ENCODE assay signal across 33 cellular contexts in the genomic region with DNA sequence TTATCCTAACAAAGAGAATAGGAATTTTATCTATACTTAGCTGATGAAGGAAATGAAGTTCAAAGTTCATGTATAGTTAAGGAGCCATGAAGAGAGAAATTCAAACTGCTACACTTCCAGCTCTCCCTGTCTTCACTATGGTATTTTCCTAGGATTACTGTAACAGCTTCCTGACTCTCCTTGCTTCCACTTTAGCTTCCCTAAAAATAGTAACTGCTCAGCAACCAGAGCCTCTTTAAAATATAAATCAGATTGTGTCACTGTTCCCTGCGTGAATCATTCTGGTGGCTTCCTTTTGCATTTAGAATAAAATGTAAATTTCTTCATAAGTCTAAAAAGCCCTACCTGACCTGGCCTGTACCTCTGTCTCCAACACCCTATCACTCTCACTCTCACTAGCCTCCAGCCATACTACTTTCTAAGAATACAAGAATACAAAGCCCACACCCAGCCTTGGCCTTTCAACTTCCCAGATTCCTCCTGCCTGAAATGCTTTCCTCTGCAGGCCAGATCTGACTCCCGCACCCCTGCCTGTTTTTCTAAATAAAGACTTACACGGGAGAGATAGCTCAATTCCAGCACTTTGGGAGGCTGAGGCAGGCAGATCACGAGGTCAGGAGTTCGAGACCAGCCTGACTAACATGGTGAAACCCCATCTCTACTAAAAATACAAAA. TPM values are rescaled to one million over a fixed set of nuclear protein-coding genes. Genes with fewer than 3 reads are reported as not detected.
DNase-seq lines count a peak whose midpoint lies in the region; ATAC-seq and TF ChIP-seq lines count a peak whose summit lies in the region.
"Had no signal": no experiment of that assay in that cellular context is flagged by ENCODE, and none has a peak within 500 bp of the region (broad histone marks: within the 10 kb centered on the region; RNA-seq: fewer than 3 reads in every experiment).

No MANE protein-coding gene starts in this region.

- TF ChIP-seq POLR2A in heart left ventricle (IDR thresholded peaks at IDR 0.05) = no peak

- POLR2A ChIA-PET in PC-3 (lab: Charles Lee; ENCODE audit: unreplicated experiment) = no interaction called here

- no peak for TF ChIP-seq CTCF in heart left ventricle (IDR thresholded peaks at IDR 0.05)
- TF ChIP-seq CTCF in PC-3 (conservative IDR thresholded peaks at IDR 0.05; ENCODE audit: low read depth, low read length) = no peak
- TF ChIP-seq CTCF in fibroblast of pulmonary artery (IDR thresholded peaks at IDR 0.05; ENCODE audit: low read length, missing control alignments) = no peak

- no peaks in the 10 kb centered on the region for H3K36me3 ChIP-seq in heart left ventricle
- no peaks in the 10 kb centered on the region for H3K36me3 ChIP-seq in PC-3 (ENCODE audit: low read depth, low read length)
- H3K36me3 ChIP-seq in skeletal muscle satellite cell (ENCODE audit: insufficient read depth, low read length) = no peaks in the 10 kb centered on the region
- H3K36me3 ChIP-seq: ascending aorta, uterus had no signal

- BruUV-seq in PC-3 (replicated peaks; lab: Mats Ljungman, UMichigan) = no TSS peak

- no peak overlapping the region for H2AFZ ChIP-seq in PC-3 (ENCODE audit: low read length)

- intact Hi-C loops in Right ventricle myocardium superior (cut with DNase I) = no loop called here
- intact Hi-C loops in heart left ventricle (cut with DNase I) = no loop called here
- intact Hi-C loops in PC-3 (cut with micrococcal nuclease) = no loop called here

- H3K9ac ChIP-seq in PC-3 (ENCODE audit: low read length) (no peak overlapping the region), skeletal muscle satellite cell (ENCODE audit: low read depth, low read length) (peak overlapping the region; percentile 38)

- H3K27ac ChIP-seq in heart left ventricle (peak overlapping the region in 1 of 12 donors; percentile 64), PC-3 (ENCODE audit: low read length) (peak overlapping the region; percentile 33)
- H3K27ac ChIP-seq: ascending aorta, dorsolateral prefrontal cortex, uterus had no signal

- H3K79me2 ChIP-seq in PC-3 (ENCODE audit: low read length) = no peaks in the 10 kb centered on the region

- no peaks in the 10 kb centered on the region for H3K9me3 ChIP-seq in heart left ventricle
- no peaks in the 10 kb centered on the region for H3K9me3 ChIP-seq in PC-3 (ENCODE audit: low read length)
- H3K9me3 ChIP-seq in skeletal muscle satellite cell (replicated peaks; ENCODE audit: low read length) = no peaks in the 10 kb centered on the region
- H3K9me3 ChIP-seq: ascending aorta, uterus had no signal

- CTCF ChIA-PET in PC-3 (lab: Charles Lee) = no interaction called here

- no peaks in the 10 kb centered on the region for H3K9me2 ChIP-seq in PC-3 (replicated peaks; ENCODE audit: low read length)

- H3F3A ChIP-seq in PC-3 (ENCODE audit: low read length, unreplicated experiment) = no peaks in the 10 kb centered on the region

- WGBS in heart left ventricle, 4 donors = 24 to 29% (median 24%) methylated on average over 5 of the region's 5 CpGs

- no peaks in the 10 kb centered on the region for H4K20me1 ChIP-seq in PC-3 (ENCODE audit: low read length)

- H3K4me3 ChIP-seq in heart left ventricle (no peak overlapping the region), PC-3 (ENCODE audit: low read length) (no peak overlapping the region), fibroblast of pulmonary artery (replicated peaks; ENCODE audit: low read depth, low read length) (no peak overlapping the region), skeletal muscle satellite cell (ENCODE audit: low read length) (no peak overlapping the region)
- H3K4me3 ChIP-seq: ascending aorta, dorsolateral prefrontal cortex, K562, skin epidermis, uterus had no signal

- no peaks in the 10 kb centered on the region for H3K27me3 ChIP-seq in heart left ventricle
- peaks cover 50% of the 10 kb centered on the region for H3K27me3 ChIP-seq in PC-3 (ENCODE audit: low read length)
- no peaks in the 10 kb centered on the region for H3K27me3 ChIP-seq in skeletal muscle satellite cell (ENCODE audit: control insufficient read depth, insufficient read depth, low read length)
- H3K27me3 ChIP-seq: ascending aorta, dorsolateral prefrontal cortex, uterus had no signal

- peak; percentile 45 for ATAC-seq in Right ventricle myocardium superior (ENCODE audit: poor library complexity)
- no peak for ATAC-seq in heart left ventricle
- ATAC-seq in PC-3 = no peak
- no peak for ATAC-seq in HG02623 (IDR thresholded peaks at IDR 0.05; ENCODE audit: unreplicated experiment)
- ATAC-seq: activated CD8-positive, alpha-beta T cell treated with anti-CD3 and anti-CD28 coated beads for 36 hours; activated naive CD4-positive, alpha-beta T cell treated with anti-CD3 and anti-CD28 coated beads, Interleukin-2, amount 50 U/mL, for 72 hours; K562 had no signal

- H3K4me2 ChIP-seq in PC-3 (ENCODE audit: low read length) = no peak overlapping the region
- H3K4me2 ChIP-seq in skeletal muscle satellite cell (ENCODE audit: low read length) = no peak overlapping the region

- H3K4me1 ChIP-seq in heart left ventricle (peaks cover 0 to 6% (median 0%) of the 10 kb centered on the region in 12 donors), PC-3 (ENCODE audit: insufficient read depth, low read length) (no peaks in the 10 kb centered on the region), skeletal muscle satellite cell (ENCODE audit: control insufficient read depth, insufficient read depth, low read length) (peaks cover 39% of the 10 kb centered on the region)
- H3K4me1 ChIP-seq: ascending aorta, uterus had no signal

- DNase-seq in Right ventricle myocardium superior (no peak), heart left ventricle (no peak), PC-3 (no peak), fibroblast of pulmonary artery (ENCODE audit: low read depth) (peak; percentile 10), HK-2 (ENCODE audit: unreplicated experiment) (no peak)
- DNase-seq in activated effector memory CD4-positive, alpha-beta T cell treated with Interleukin-2 at 50 U/mL for 16 hours = no peak
- DNase-seq: 8988T; activated CD4-positive, alpha-beta T cell treated with anti-CD3 and anti-CD28 coated beads for 1 hour; activated CD8-positive, alpha-beta T cell treated with anti-CD3 and anti-CD28 coated beads for 36 hours; AML-193; CD4-positive, alpha-beta T cell; dorsolateral prefrontal cortex; islet precursor cell; MM.1S; naive B cell; NCI-H1417 treated with DMSO at 0.1 percent for 48 hours; NCI-H2081; NCI-H226; NCI-H69; uterus had no signal

RNA-seq across cellular contexts. Expression of gene OR10J1, which starts 30.5 kb away (rescaled TPM):
- total RNA-seq in Right ventricle myocardium superior (not detected), heart left ventricle (not detected), PC-3 (2014; rRNA removed) (not detected in 2 replicates)
- not detected for polyA plus RNA-seq in heart left ventricle
- total RNA-seq in skeletal muscle satellite cell (2012; rRNA removed) = not detected in 2 replicates
- total RNA-seq: activated CD8-positive, alpha-beta T cell treated with anti-CD3 and anti-CD28 coated beads for 36 hours; activated naive CD4-positive, alpha-beta T cell treated with anti-CD3 and anti-CD28 coated beads, Interleukin-2, amount 50 U/mL, for 72 hours; activated T-helper 2 cell treated with anti-CD3 and anti-CD28 coated beads, Interferon-gamma antibody, Interleukin-2, Interleukin-4, amounts not matched to agents 10 μg/mL and 5 μg/mL and 100 μg/mL, durations not matched to agents 14 hours and 24 hours and 36 hours; ascending aorta; CD4-positive, alpha-beta T cell; H4; HT-29; K562; lung microvascular endothelial cell; pulmonary artery endothelial cell; SK-MEL-5; uterus had no signal
- polyA plus RNA-seq: K562 had no signal

RNA-seq across cellular contexts. Expression of gene OR10J4, which starts 38.1 kb away (rescaled TPM):
- not detected for total RNA-seq in Right ventricle myocardium superior
- total RNA-seq in heart left ventricle = not detected
- not detected for polyA plus RNA-seq in heart left ventricle
- not detected in 2 replicates for total RNA-seq in PC-3 (2014; rRNA removed)
- not detected in 2 replicates for total RNA-seq in skeletal muscle satellite cell (2012; rRNA removed)
- total RNA-seq: activated CD8-positive, alpha-beta T cell treated with anti-CD3 and anti-CD28 coated beads for 36 hours; activated naive CD4-positive, alpha-beta T cell treated with anti-CD3 and anti-CD28 coated beads, Interleukin-2, amount 50 U/mL, for 72 hours; activated T-helper 2 cell treated with anti-CD3 and anti-CD28 coated beads, Interferon-gamma antibody, Interleukin-2, Interleukin-4, amounts not matched to agents 10 μg/mL and 5 μg/mL and 100 μg/mL, durations not matched to agents 14 hours and 24 hours and 36 hours; ascending aorta; CD4-positive, alpha-beta T cell; dorsolateral prefrontal cortex; H4; HT-29; K562; lung microvascular endothelial cell; pulmonary artery endothelial cell; SK-MEL-5; uterus had no signal
- polyA plus RNA-seq: K562, thymus had no signal
